In genomic region chr20:462199-462991, GRCh38 we compare ENCODE assay signal across 8 cellular contexts. TPM values are rescaled to one million over a fixed set of nuclear protein-coding genes. Genes with fewer than 3 reads are reported as not detected.
DNase-seq lines count a peak whose midpoint lies in the region; ATAC-seq and TF ChIP-seq lines count a peak whose summit lies in the region.

Gene TBC1D20 (minus strand): TSS chr20:462533. CDS start chr20:462405, 128 bp downstream.

- H3K9ac ChIP-seq in colonic mucosa (ENCODE audit: low read depth in 2 of 2, low read length in 2 of 2): peak within 1 kb of the TSS; percentile 83 to 96

- no peaks in the 10 kb centered on the region for H3K9me3 ChIP-seq in colonic mucosa

- peaks cover 7% of the 10 kb centered on the region for H3K4me1 ChIP-seq in colonic mucosa

- H3K27me3 ChIP-seq in colonic mucosa: no peaks in the 10 kb centered on the region

- peak within 1 kb of the TSS; percentile 79 for H3K27ac ChIP-seq in colonic mucosa

- DNase-seq in C1 segment of cervical spinal cord (lab: John Stamatoyannopoulos, UW) (peak in 13 of 14 donors; percentile 54 to 88 (median 76)), NCI-H524 treated with DMSO at 0.1 percent for 48 hours (lab: John Stamatoyannopoulos, UW) (peak; percentile 70), colonic mucosa (peak; percentile 86), left colon (peak; percentile 84 to 89)
- peak; percentile 82 to 85 for DNase-seq in activated CD4-positive, alpha-beta T cell treated with anti-CD3 and anti-CD28 coated beads for 4 hours
- DNase-seq in stimulated activated CD4-positive, alpha-beta T cell treated with anti-CD3 and anti-CD28 coated beads, Interleukin-1b, Interleukin-23, amount 100 ng/mL, for 48 hours: peak; percentile 82

- peak within 1 kb of the TSS; percentile 75 for H3K4me3 ChIP-seq in colonic mucosa

- TF ChIP-seq CTCF in colonic mucosa (IDR thresholded peaks at IDR 0.05): no peak

- peak; percentile 87 for ATAC-seq in GM19328 (IDR thresholded peaks at IDR 0.05; ENCODE audit: unreplicated experiment)
- peak; percentile 93 for ATAC-seq in HG03469 (IDR thresholded peaks at IDR 0.05; ENCODE audit: unreplicated experiment)
- peak; percentile 97 for ATAC-seq in left colon

- H3K36me3 ChIP-seq in colonic mucosa: no peaks in the 10 kb centered on the region

- intact Hi-C loops in colonic mucosa (cut with DNase I) (no loop called here), left colon (cut with DNase I, micrococcal nuclease) (no loop called here)

RNA-seq across cellular contexts. Expression of gene TBC1D20, which starts in this region (rescaled TPM):
- 10 to 100 TPM; 25.4 to 31.9 TPM for total RNA-seq in colonic mucosa
- total RNA-seq in left colon: 10 to 100 TPM; 29.0 to 32.3 TPM

Comparison
In these comparisons a context has a peak if more than half of its experiments do, and no peak if none do; other contexts are left out.
1. Peak in every context shown above with its lines: DNase-seq, ATAC-seq, H3K4me3 ChIP-seq and H3K27ac ChIP-seq.